Comparison of ENCODE assay signal across 18 cellular contexts in the genomic region with DNA sequence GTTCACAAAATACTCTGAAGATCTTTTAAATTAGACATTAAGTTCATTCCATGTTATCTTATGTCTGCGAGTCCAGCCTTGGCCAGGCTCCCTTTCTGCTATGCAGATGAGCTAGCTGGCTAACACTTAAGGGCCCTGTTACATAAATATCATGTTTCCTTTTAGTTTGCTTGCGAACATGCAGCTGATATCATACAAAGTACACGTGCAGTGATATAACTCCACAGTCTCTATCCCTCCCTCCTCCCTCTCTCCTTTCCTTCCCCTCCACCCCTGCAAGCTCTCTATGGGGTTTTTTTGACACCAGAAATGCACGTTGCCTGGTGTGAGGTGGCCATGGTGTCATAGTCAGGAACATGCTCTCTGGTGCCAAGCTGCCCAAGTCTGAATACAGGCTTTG.
"Had no signal": no experiment of that assay in that cellular context is flagged by ENCODE, and none has a peak within 500 bp of the region (broad histone marks: within the 10 kb centered on the region; RNA-seq: fewer than 3 reads in every experiment).

No MANE protein-coding gene starts in this region.

- H3K9me3 ChIP-seq: breast epithelium, esophagus squamous epithelium, upper lobe of right lung had no signal

- DNase-seq: activated CD8-positive, alpha-beta memory T cell treated with anti-CD3 and anti-CD28 coated beads, Interleukin-2, amount 50 U/mL, for 48 hours; activated effector memory CD4-positive, alpha-beta T cell treated with Interleukin-2 at 50 U/mL for 16 hours; activated naive CD4-positive, alpha-beta T cell treated with anti-CD3 and anti-CD28 coated beads, Interleukin-2, amount 10 ng/mL, durations not matched to agents 7 days and 5 days; activated T-cell treated with anti-CD3 and anti-CD28 coated beads, Interleukin-2, amount 50 U/mL, for 48 hours; effector memory CD4-positive, alpha-beta T cell; esophagus squamous epithelium; mammary epithelial cell; nephron progenitor cell; nucleus accumbens; small intestine; stimulated activated CD4-positive, alpha-beta T cell treated with anti-CD3 and anti-CD28 coated beads, Interleukin-4, amount 100 ng/mL, for 24 hours; stimulated activated naive CD4-positive, alpha-beta T cell; upper lobe of right lung had no signal

- H3K27me3 ChIP-seq: breast epithelium, esophagus squamous epithelium, hepatocyte, upper lobe of right lung had no signal

- H3K4me1 Mint-ChIP-seq: nephron progenitor cell had no signal

- H3K4me3 Mint-ChIP-seq: activated naive CD4-positive, alpha-beta T cell treated with anti-CD3 and anti-CD28 coated beads, Interleukin-2, amount 10 ng/mL, durations not matched to agents 7 days and 5 days; dendritic cell treated with granulocyte-macrophage colony-stimulating factor and Interleukin-4, amounts not matched to agents 40 ng/mL and 50 ng/mL, for 4 days; nephron progenitor cell; T-helper 1 cell treated with Interleukin-12 subunit alpha and Interleukin-12 subunit beta and Interleukin-4 antibody, amounts not matched to agents 30 μg/mL and 1 μg/mL, for 36 hours had no signal

- H3K4me1 ChIP-seq: breast epithelium, esophagus squamous epithelium, upper lobe of right lung had no signal

- H3K9me3 Mint-ChIP-seq: activated naive CD4-positive, alpha-beta T cell treated with anti-CD3 and anti-CD28 coated beads, Interleukin-2, amount 10 ng/mL, durations not matched to agents 7 days and 5 days; dendritic cell treated with granulocyte-macrophage colony-stimulating factor and Interleukin-4, amounts not matched to agents 40 ng/mL and 50 ng/mL, for 4 days had no signal

- H3K4me3 ChIP-seq: breast epithelium, esophagus squamous epithelium, hepatocyte, upper lobe of right lung had no signal

- ATAC-seq: activated CD4-positive, CD25-positive, alpha-beta regulatory T cell treated with anti-CD3 and anti-CD28 coated beads, Interleukin-2, amount 50 U/mL, for 24 hours; upper lobe of right lung had no signal

- H3K27ac Mint-ChIP-seq: activated naive CD4-positive, alpha-beta T cell treated with anti-CD3 and anti-CD28 coated beads, Interleukin-2, amount 10 ng/mL, durations not matched to agents 7 days and 5 days; dendritic cell treated with granulocyte-macrophage colony-stimulating factor and Interleukin-4, amounts not matched to agents 40 ng/mL and 50 ng/mL, for 4 days had no signal

- H3K27ac ChIP-seq: breast epithelium, esophagus squamous epithelium, hepatocyte, upper lobe of right lung had no signal
